ENCODE assay signal across 19 cellular contexts in the genomic region with DNA sequence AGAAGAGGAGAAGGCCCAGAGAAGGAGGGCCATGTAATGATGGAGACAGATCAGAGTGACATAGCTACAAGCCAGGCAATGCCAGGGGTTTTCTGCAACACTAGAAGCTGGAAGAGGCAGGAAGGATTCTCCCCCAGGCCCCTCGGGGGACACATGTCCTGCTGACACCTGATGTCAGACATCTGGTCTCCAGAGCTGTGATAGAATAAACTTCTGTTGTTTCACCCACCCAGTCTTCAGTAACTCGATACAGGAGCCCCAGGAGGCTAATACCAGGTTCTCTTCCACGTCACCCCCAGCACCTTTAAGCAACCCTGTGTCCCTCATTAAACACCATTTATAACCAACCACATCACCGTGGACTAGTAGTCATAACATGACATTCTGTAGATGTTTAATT.
DNase-seq lines count a peak whose midpoint lies in the region; FAIRE-seq and TF ChIP-seq lines count a peak whose summit lies in the region.
"Had no signal": no experiment of that assay in that cellular context is flagged by ENCODE, and none has a peak within 500 bp of the region (broad histone marks: within the 10 kb centered on the region; RNA-seq: fewer than 3 reads in every experiment).

No MANE protein-coding gene starts in this region.

- no peak for FAIRE-seq in small intestine (lab: Jason Lieb, UNC)
- FAIRE-seq: D721Med, H1, HepG2, HTR-8/SVneo had no signal

- no peaks in the 10 kb centered on the region for H4K20me1 ChIP-seq in osteoblast (ENCODE audit: insufficient read depth, low read length)

- WGBS in small intestine, 3 donors: 46 to 49% (median 48%) methylated on average over 4 of the region's 4 CpGs

- H2AFZ ChIP-seq in osteoblast (ENCODE audit: low read length): no peak overlapping the region

- H3K27me3 ChIP-seq in osteoblast (ENCODE audit: insufficient read depth, low read length): peaks cover 27% of the 10 kb centered on the region
- H3K27me3 ChIP-seq in small intestine (ENCODE audit: control insufficient read depth in 2 of 2, insufficient read depth in 2 of 2, low read length in 2 of 2): no peaks in the 10 kb centered on the region

- CTCF ChIA-PET in HEK293 (lab: Yijun Ruan, JAX): interaction anchor here (0.6 to 1.7 kb wide), 2 partner anchors 29 to 87 kb away, joined by 3 to 4 read pairs; no protein-coding TSS in a partner anchor

- TF ChIP-seq CTCF in HEK293 (tag by site-specific recombination; IDR thresholded peaks at IDR 0.05) (no peak), osteoblast (IDR thresholded peaks at IDR 0.05; ENCODE audit: extremely low read depth, low read depth, low read length) (no peak)

- peak; percentile 11 for DNase-seq in NCI-H1694 (lab: John Stamatoyannopoulos, UW)
- no peak for DNase-seq in NCI-H1694 treated with DMSO at 0.1 percent for 48 hours (lab: John Stamatoyannopoulos, UW)
- DNase-seq in NCI-H524 treated with DMSO at 0.1 percent for 48 hours (lab: John Stamatoyannopoulos, UW): peak; percentile 42
- DNase-seq in osteoblast (ENCODE audit: insufficient read length, low spot score, missing footprints): peak; percentile 3
- DNase-seq in nucleus accumbens (lab: John Stamatoyannopoulos, UW): no peak
- DNase-seq in small intestine: no peak
- DNase-seq: 8988T; AML-193; C1 segment of cervical spinal cord; CD4-positive, alpha-beta T cell; DMS53; GF-D8; HFFc6 had no signal

- H3K4me1 ChIP-seq in HEK293 (ENCODE audit: control insufficient read depth, insufficient read depth, low read length) (no peaks in the 10 kb centered on the region; the same call in 1 of the 2 replicates), osteoblast (ENCODE audit: insufficient read depth, low read length) (peaks cover 8% of the 10 kb centered on the region), small intestine (ENCODE audit: control insufficient read depth in 2 of 2, insufficient read depth in 1 of 2, low read depth in 1 of 2, low read length in 1 of 2) (no peaks in the 10 kb centered on the region)
- H3K4me1 ChIP-seq: HAP-1 had no signal

- no peak overlapping the region for H3K4me2 ChIP-seq in osteoblast (ENCODE audit: insufficient read depth, low read length)

- H3K36me3 ChIP-seq in HEK293 (ENCODE audit: control insufficient read depth in 2 of 2, insufficient read depth in 1 of 2, low read length in 2 of 2) (no peaks in the 10 kb centered on the region), osteoblast (ENCODE audit: insufficient read depth, low read length) (no peaks in the 10 kb centered on the region), small intestine (ENCODE audit: control insufficient read depth in 2 of 2, insufficient read depth in 2 of 2, low read length in 2 of 2) (no peaks in the 10 kb centered on the region)
- H3K36me3 ChIP-seq: HAP-1 had no signal

- H3K9me3 ChIP-seq in HEK293 (ENCODE audit: control insufficient read depth, insufficient read depth, low read depth, low read length): no peaks in the 10 kb centered on the region
- H3K9me3 ChIP-seq in osteoblast (ENCODE audit: low read depth, low read length): no peaks in the 10 kb centered on the region
- H3K9me3 ChIP-seq in small intestine (ENCODE audit: control insufficient read depth, low read depth): no peaks in the 10 kb centered on the region
- H3K9me3 ChIP-seq: HAP-1 had no signal

- POLR2A ChIA-PET in HEK293 (lab: Yijun Ruan, JAX): no interaction called here

- H3K4me3 ChIP-seq in HEK293 (ENCODE audit: low read depth, low read length) (no peak overlapping the region), osteoblast (ENCODE audit: insufficient read depth, low read length) (no peak overlapping the region), small intestine (ENCODE audit: low read depth in 1 of 2, low read length in 2 of 2) (no peak overlapping the region)
- H3K4me3 ChIP-seq: HAP-1 had no signal

- H3K27ac ChIP-seq in HEK293 (ENCODE audit: extremely low read depth, low read depth, low read length): no peak overlapping the region
- H3K27ac ChIP-seq in osteoblast (ENCODE audit: low read depth, low read length): no peak overlapping the region
- no peak overlapping the region for H3K27ac ChIP-seq in small intestine (ENCODE audit: low read depth in 1 of 2, low read length in 1 of 2)

- H3K79me2 ChIP-seq in osteoblast (ENCODE audit: insufficient read depth, low read length): no peaks in the 10 kb centered on the region

TF ChIP-seq in HEK293, 187 proteins besides CTCF, POLR2A, EP300 and RAD21:
- TF ChIP-seq ZNF169 (tag by site-specific recombination; IDR thresholded peaks at IDR 0.05): no peak
- no peak for TF ChIP-seq ZNF610 (tag by site-specific recombination; IDR thresholded peaks at IDR 0.05; ENCODE audit: borderline replicate concordance)
- peak; percentile 82 for TF ChIP-seq SP7 (tag by site-specific recombination; IDR thresholded peaks at IDR 0.05)
- TF ChIP-seq, protein P1, sequence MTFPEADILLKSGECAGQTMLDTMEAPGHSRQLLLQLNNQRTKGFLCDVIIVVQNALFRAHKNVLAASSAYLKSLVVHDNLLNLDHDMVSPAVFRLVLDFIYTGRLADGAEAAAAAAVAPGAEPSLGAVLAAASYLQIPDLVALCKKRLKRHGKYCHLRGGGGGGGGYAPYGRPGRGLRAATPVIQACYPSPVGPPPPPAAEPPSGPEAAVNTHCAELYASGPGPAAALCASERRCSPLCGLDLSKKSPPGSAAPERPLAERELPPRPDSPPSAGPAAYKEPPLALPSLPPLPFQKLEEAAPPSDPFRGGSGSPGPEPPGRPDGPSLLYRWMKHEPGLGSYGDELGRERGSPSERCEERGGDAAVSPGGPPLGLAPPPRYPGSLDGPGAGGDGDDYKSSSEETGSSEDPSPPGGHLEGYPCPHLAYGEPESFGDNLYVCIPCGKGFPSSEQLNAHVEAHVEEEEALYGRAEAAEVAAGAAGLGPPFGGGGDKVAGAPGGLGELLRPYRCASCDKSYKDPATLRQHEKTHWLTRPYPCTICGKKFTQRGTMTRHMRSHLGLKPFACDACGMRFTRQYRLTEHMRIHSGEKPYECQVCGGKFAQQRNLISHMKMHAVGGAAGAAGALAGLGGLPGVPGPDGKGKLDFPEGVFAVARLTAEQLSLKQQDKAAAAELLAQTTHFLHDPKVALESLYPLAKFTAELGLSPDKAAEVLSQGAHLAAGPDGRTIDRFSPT (tag by site-specific recombination; IDR thresholded peaks at IDR 0.05): no peak
- no peak for TF ChIP-seq ZNF658 (tag by site-specific recombination; IDR thresholded peaks at IDR 0.05)
- no peak for TF ChIP-seq ZNF843 (tag by site-specific recombination; IDR thresholded peaks at IDR 0.05)
- no peak for TF ChIP-seq ZNF354C (tag by site-specific recombination; IDR thresholded peaks at IDR 0.05; ENCODE audit: borderline replicate concordance, low read depth)
- TF ChIP-seq ZNF549 (tag by site-specific recombination; IDR thresholded peaks at IDR 0.05): no peak
- TF ChIP-seq ZNF302 (tag by site-specific recombination; IDR thresholded peaks at IDR 0.05; ENCODE audit: low read depth): no peak
- no peak for TF ChIP-seq ZNF19 (tag by site-specific recombination; IDR thresholded peaks at IDR 0.05; ENCODE audit: low read depth)
- TF ChIP-seq ZNF239 (tag by site-specific recombination; IDR thresholded peaks at IDR 0.05): no peak
- TF ChIP-seq ZNF701 (tag by site-specific recombination; IDR thresholded peaks at IDR 0.05): no peak
- no peak for TF ChIP-seq KLF7 (tag by site-specific recombination; IDR thresholded peaks at IDR 0.05; ENCODE audit: borderline replicate concordance)
- TF ChIP-seq, protein P2, sequence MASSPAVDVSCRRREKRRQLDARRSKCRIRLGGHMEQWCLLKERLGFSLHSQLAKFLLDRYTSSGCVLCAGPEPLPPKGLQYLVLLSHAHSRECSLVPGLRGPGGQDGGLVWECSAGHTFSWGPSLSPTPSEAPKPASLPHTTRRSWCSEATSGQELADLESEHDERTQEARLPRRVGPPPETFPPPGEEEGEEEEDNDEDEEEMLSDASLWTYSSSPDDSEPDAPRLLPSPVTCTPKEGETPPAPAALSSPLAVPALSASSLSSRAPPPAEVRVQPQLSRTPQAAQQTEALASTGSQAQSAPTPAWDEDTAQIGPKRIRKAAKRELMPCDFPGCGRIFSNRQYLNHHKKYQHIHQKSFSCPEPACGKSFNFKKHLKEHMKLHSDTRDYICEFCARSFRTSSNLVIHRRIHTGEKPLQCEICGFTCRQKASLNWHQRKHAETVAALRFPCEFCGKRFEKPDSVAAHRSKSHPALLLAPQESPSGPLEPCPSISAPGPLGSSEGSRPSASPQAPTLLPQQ (tag by site-specific recombination; IDR thresholded peaks at IDR 0.05): no peak
- TF ChIP-seq GLIS1 (tag by site-specific recombination; IDR thresholded peaks at IDR 0.05): peak; percentile 95
- TF ChIP-seq KLF1 (tag by site-specific recombination; IDR thresholded peaks at IDR 0.05): no peak
- TF ChIP-seq BCL11A (tag by site-specific recombination; IDR thresholded peaks at IDR 0.05; ENCODE audit: low read depth): no peak
- TF ChIP-seq ZNF24 (tag by site-specific recombination; IDR thresholded peaks at IDR 0.05): no peak
- TF ChIP-seq, protein P3, sequence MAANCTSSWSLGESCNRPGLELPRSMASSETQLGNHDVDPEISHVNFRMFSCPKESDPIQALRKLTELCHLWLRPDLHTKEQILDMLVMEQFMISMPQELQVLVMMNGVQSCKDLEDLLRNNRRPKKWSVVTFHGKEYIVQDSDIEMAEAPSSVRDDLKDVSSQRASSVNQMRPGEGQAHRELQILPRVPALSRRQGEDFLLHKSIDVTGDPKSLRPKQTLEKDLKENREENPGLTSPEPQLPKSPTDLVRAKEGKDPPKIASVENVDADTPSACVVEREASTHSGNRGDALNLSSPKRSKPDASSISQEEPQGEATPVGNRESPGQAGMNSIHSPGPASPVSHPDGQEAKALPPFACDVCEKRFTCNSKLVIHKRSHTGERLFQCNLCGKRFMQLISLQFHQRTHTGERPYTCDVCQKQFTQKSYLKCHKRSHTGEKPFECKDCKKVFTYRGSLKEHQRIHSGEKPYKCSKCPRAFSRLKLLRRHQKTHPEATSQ (tag by site-specific recombination; IDR thresholded peaks at IDR 0.05): no peak
- TF ChIP-seq ZNF473 (tag by site-specific recombination; IDR thresholded peaks at IDR 0.05): no peak
- TF ChIP-seq ZNF423 (tag by site-specific recombination; IDR thresholded peaks at IDR 0.05): 0 out of 2 replicates have a peak, but pooled peaks have one; percentile 17
- no peak for TF ChIP-seq ZBTB48 (tag by site-specific recombination; IDR thresholded peaks at IDR 0.05)
- TF ChIP-seq GLI4 (tag by site-specific recombination; IDR thresholded peaks at IDR 0.05): no peak
- TF ChIP-seq ZIC2 (tag by site-specific recombination; IDR thresholded peaks at IDR 0.05): peak; percentile 78
TF ChIP-seq in HEK293: peak in this region for 4.

Comparison
In these comparisons a context has a peak if more than half of its experiments do, and no peak if none do; other contexts are left out.
1. DNase-seq: peak in NCI-H1694 (single experiment), NCI-H524 treated with DMSO at 0.1 percent for 48 hours (single experiment) and osteoblast (single experiment); none in NCI-H1694 treated with DMSO at 0.1 percent for 48 hours (single experiment), nucleus accumbens (0 of 56) and small intestine (single experiment).